In the genomic region with DNA sequence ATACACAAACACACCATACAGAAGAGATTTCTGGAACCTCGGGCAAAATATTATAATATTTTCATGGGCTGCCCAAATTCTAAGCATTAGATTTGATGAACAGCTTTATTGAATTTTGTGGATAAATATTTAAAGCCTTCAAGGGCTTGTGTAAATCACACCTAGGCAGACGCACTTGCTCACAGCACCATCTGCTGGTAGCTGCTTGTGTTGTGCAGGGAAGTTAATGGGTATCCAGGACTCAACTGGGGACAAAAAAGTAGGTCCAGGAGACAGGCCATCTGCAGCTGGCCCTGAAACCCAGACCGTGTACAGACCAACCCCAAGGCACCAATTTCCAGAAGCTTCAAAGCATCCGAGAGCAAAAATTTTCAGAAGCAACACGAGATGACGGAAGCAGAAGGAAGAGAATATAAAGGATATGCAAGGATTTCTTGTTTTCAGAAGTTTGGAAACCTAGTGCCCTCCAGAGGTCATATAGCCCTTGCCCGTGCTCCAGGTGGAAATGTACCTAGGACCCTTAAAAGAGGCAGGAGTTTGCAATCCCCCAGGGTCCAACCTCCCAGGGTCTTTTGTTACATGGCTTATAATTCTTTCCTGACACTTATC, we compare ENCODE assay signal across 8 cellular contexts.
DNase-seq lines count a peak whose midpoint lies in the region; ATAC-seq and TF ChIP-seq lines count a peak whose summit lies in the region.

No MANE protein-coding gene starts in this region.

- H3K27me3 ChIP-seq in GM06990 (replicated peaks; ENCODE audit: control insufficient read depth, insufficient read depth, low read length): no peaks in the 10 kb centered on the region
- H3K27me3 ChIP-seq in heart left ventricle: no peaks in the 10 kb centered on the region
- no peaks in the 10 kb centered on the region for H3K27me3 ChIP-seq in naive thymus-derived CD4-positive, alpha-beta T cell (ENCODE audit: control insufficient read depth in 2 of 2, insufficient read depth in 2 of 2, low read length in 2 of 2)

- H3K4me1 ChIP-seq in heart left ventricle: no peaks in the 10 kb centered on the region
- no peaks in the 10 kb centered on the region for H3K4me1 ChIP-seq in naive thymus-derived CD4-positive, alpha-beta T cell (ENCODE audit: control insufficient read depth in 2 of 2, insufficient read depth in 2 of 2, low read length in 2 of 2)

- ATAC-seq in HG03025 (IDR thresholded peaks at IDR 0.05; ENCODE audit: low FRiP score, unreplicated experiment): peak; percentile 66
- ATAC-seq in heart left ventricle: peak in 2 of 4 donors; percentile 59 to 61
- ATAC-seq in naive thymus-derived CD4-positive, alpha-beta T cell: no peak

- 11 to 14% (median 13%) methylated on average over 7 of the region's 7 CpGs for WGBS in heart left ventricle, 4 donors

- peaks cover 0 to 2% (median 0%) of the 10 kb centered on the region in 7 donors for H3K4me1 Mint-ChIP-seq in naive thymus-derived CD4-positive, alpha-beta T cell

- H3K4me3 ChIP-seq in GM06990 (replicated peaks; ENCODE audit: low read depth, low read length) (no peak overlapping the region), heart left ventricle (no peak overlapping the region), retinal pigment epithelial cell (ENCODE audit: low read length) (no peak overlapping the region)
- no peak overlapping the region for H3K4me3 ChIP-seq in naive thymus-derived CD4-positive, alpha-beta T cell (ENCODE audit: low read length)

- no peaks in the 10 kb centered on the region for H3K36me3 Mint-ChIP-seq in naive thymus-derived CD4-positive, alpha-beta T cell

- H3K9me3 Mint-ChIP-seq in naive thymus-derived CD4-positive, alpha-beta T cell: peaks cover 0 to 3% (median 0%) of the 10 kb centered on the region in 11 donors

- H3K36me3 ChIP-seq in GM06990 (ENCODE audit: control insufficient read depth, insufficient read depth, low read length) (no peaks in the 10 kb centered on the region), heart left ventricle (no peaks in the 10 kb centered on the region)
- no peaks in the 10 kb centered on the region for H3K36me3 ChIP-seq in naive thymus-derived CD4-positive, alpha-beta T cell (ENCODE audit: control insufficient read depth in 2 of 3, insufficient read depth in 3 of 3, low read length in 3 of 3)

- no peak overlapping the region for H3K4me3 Mint-ChIP-seq in naive thymus-derived CD4-positive, alpha-beta T cell

- TF ChIP-seq CTCF in 22Rv1 (IDR thresholded peaks at IDR 0.05) (peak; percentile 93), GM06990 (IDR thresholded peaks at IDR 0.05; ENCODE audit: insufficient read depth, low read length, poor library complexity, severe bottlenecking) (peak; percentile 79), heart left ventricle (IDR thresholded peaks at IDR 0.05) (peak; percentile 53 to 78 (median 69)), retinal pigment epithelial cell (conservative IDR thresholded peaks at IDR 0.05; ENCODE audit: low read depth, low read length) (peak; percentile 95)

- H3K9me3 ChIP-seq in heart left ventricle: no peaks in the 10 kb centered on the region
- no peaks in the 10 kb centered on the region for H3K9me3 ChIP-seq in naive thymus-derived CD4-positive, alpha-beta T cell (ENCODE audit: control insufficient read depth in 2 of 3, low read length in 3 of 3)

- DNase-seq in GM06990 (ENCODE audit: extremely low read depth, insufficient read length): no peak
- peak; percentile 73 for DNase-seq in NCI-H2171 (lab: John Stamatoyannopoulos, UW)
- peak; percentile 40 to 44 for DNase-seq in activated T-cell treated with anti-CD3 and anti-CD28 coated beads, Interleukin-2, amount 50 U/mL, for 48 hours
- DNase-seq in heart left ventricle: peak in 3 of 5 donors; percentile 29 to 43 (median 42)
- peak; percentile 30 for DNase-seq in retinal pigment epithelial cell (ENCODE audit: low read depth)
- DNase-seq in naive thymus-derived CD4-positive, alpha-beta T cell: no peak

- peaks cover 0 to 11% (median 11%) of the 10 kb centered on the region in 5 donors for H3K27me3 Mint-ChIP-seq in naive thymus-derived CD4-positive, alpha-beta T cell

- H3K27ac ChIP-seq in 22Rv1: no peak overlapping the region
- H3K27ac ChIP-seq in heart left ventricle: no peak overlapping the region
- no peak overlapping the region for H3K27ac ChIP-seq in naive thymus-derived CD4-positive, alpha-beta T cell (ENCODE audit: low read depth, low read length)

- no peak overlapping the region for H3K27ac Mint-ChIP-seq in naive thymus-derived CD4-positive, alpha-beta T cell

- POLR2A ChIA-PET in naive thymus-derived CD4-positive, alpha-beta T cell (lab: Charles Lee): no interaction called here

- TF ChIP-seq POLR2A in heart left ventricle (IDR thresholded peaks at IDR 0.05): no peak

- CTCF ChIA-PET in naive thymus-derived CD4-positive, alpha-beta T cell (lab: Charles Lee): no interaction called here

- intact Hi-C loops in heart left ventricle (cut with DNase I): loop anchor here (1.0 to 10.0 kb wide), 7 partner anchors 720 to 848 kb away; no protein-coding TSS in a partner anchor
- intact Hi-C loops in naive thymus-derived CD4-positive, alpha-beta T cell (cut with micrococcal nuclease): no loop called here

Comparison
In these comparisons a context has a peak if more than half of its experiments do, and no peak if none do; other contexts are left out.
1. DNase-seq: peak in NCI-H2171 (single experiment), activated T-cell treated with anti-CD3 and anti-CD28 coated beads, Interleukin-2, amount 50 U/mL, for 48 hours (2 of 2), heart left ventricle (3 of 5) and retinal pigment epithelial cell (single experiment); none in GM06990 (single experiment) and naive thymus-derived CD4-positive, alpha-beta T cell (0 of 9).
2. intact Hi-C loops: an anchor here in heart left ventricle (1.0 to 10.0 kb wide); none called in naive thymus-derived CD4-positive, alpha-beta T cell.
3. Peak in every context shown above with its lines, with median percentiles within 50 percentile points of each other: CTCF ChIP-seq.